9 cellular contexts compared by ENCODE assay signal in genomic region chr2:102424754-102425153, GRCh38. TPM values are rescaled to one million over a fixed set of nuclear protein-coding genes. Genes with fewer than 3 reads are reported as not detected.
DNase-seq lines count a peak whose midpoint lies in the region; ATAC-seq and TF ChIP-seq lines count a peak whose summit lies in the region.
"Had no signal": no experiment of that assay in that cellular context is flagged by ENCODE, and none has a peak within 500 bp of the region (broad histone marks: within the 10 kb centered on the region; RNA-seq: fewer than 3 reads in every experiment).

No MANE protein-coding gene starts in this region.

- no peaks in the 10 kb centered on the region for H4K20me1 ChIP-seq in PC-9 (ENCODE audit: insufficient read depth)

- no peaks in the 10 kb centered on the region for H3K27me3 ChIP-seq in CD4-positive, alpha-beta memory T cell (ENCODE audit: insufficient read depth, low read length)
- peaks cover 9% of the 10 kb centered on the region for H3K27me3 ChIP-seq in brain microvascular endothelial cell (replicated peaks)
- no peaks in the 10 kb centered on the region for H3K27me3 ChIP-seq in PC-9 (ENCODE audit: insufficient read depth, low read depth)

- no peaks in the 10 kb centered on the region for H3K9me3 ChIP-seq in CD4-positive, alpha-beta memory T cell (ENCODE audit: control insufficient read depth in 1 of 2, low read length in 2 of 2)
- no peaks in the 10 kb centered on the region for H3K9me3 ChIP-seq in PC-9 (ENCODE audit: insufficient read depth, low read depth)

- H3K27me3 Mint-ChIP-seq in CD4-positive, alpha-beta memory T cell = no peaks in the 10 kb centered on the region
- no peaks in the 10 kb centered on the region for H3K27me3 Mint-ChIP-seq in T-cell

- intact Hi-C loops in CD4-positive, alpha-beta memory T cell (cut with micrococcal nuclease) = loop anchor here (5.0 kb wide), 1 partner anchor 67 kb away; the partner anchor contains the start of gene IL18R1
- intact Hi-C loops in PC-9 (cut with micrococcal nuclease; ENCODE audit: unreplicated experiment) = no loop called here

- POLR2A ChIA-PET in CD4-positive, alpha-beta memory T cell (lab: Charles Lee; ENCODE audit: partially characterized antibody) = interaction anchor here (1.5 kb wide), 1 partner anchor 9 kb away, joined by 4 read pairs; no protein-coding TSS in a partner anchor
- POLR2A ChIA-PET in T-cell (lab: Charles Lee) = no interaction called here
- POLR2A ChIA-PET in PC-9 (lab: Charles Lee; ENCODE audit: unreplicated experiment) = no interaction called here

- H3K79me2 ChIP-seq in PC-9 (ENCODE audit: low read depth) = no peaks in the 10 kb centered on the region

- DNase-seq in CD4-positive, alpha-beta memory T cell = no peak
- DNase-seq in T-cell (no peak), brain microvascular endothelial cell (no peak), COR-L47 (lab: John Stamatoyannopoulos, UW) (no peak), PC-9 (no peak)
- DNase-seq in activated CD4-positive, alpha-beta T cell treated with anti-CD3 and anti-CD28 coated beads for 4 hours = no peak

- H3K9me2 ChIP-seq in PC-9 (ENCODE audit: insufficient read depth) = no peaks in the 10 kb centered on the region

- no peaks in the 10 kb centered on the region for H3K36me3 Mint-ChIP-seq in CD4-positive, alpha-beta memory T cell
- H3K36me3 Mint-ChIP-seq in T-cell = no peaks in the 10 kb centered on the region

- no peak overlapping the region for H3K27ac ChIP-seq in CD4-positive, alpha-beta memory T cell (ENCODE audit: low read depth, low read length)
- H3K27ac ChIP-seq in brain microvascular endothelial cell = no peak overlapping the region
- H3K27ac ChIP-seq in PC-9 = no peak overlapping the region

- H2AFZ ChIP-seq in PC-9 = no peak overlapping the region

- H3F3A ChIP-seq in PC-9 (ENCODE audit: insufficient read depth, low read depth) = no peaks in the 10 kb centered on the region

- no peak for TF ChIP-seq CTCF in brain microvascular endothelial cell (IDR thresholded peaks at IDR 0.05; ENCODE audit: low read depth, low read length, missing control alignments)
- TF ChIP-seq CTCF in PC-9 (conservative IDR thresholded peaks at IDR 0.05) = no peak

- H3K4me3 Mint-ChIP-seq in CD4-positive, alpha-beta memory T cell = peak overlapping the region in 6 of 8 donors; percentile 15 to 56 (median 42)
- peak overlapping the region in 1 of 3 donors; percentile 4 for H3K4me3 Mint-ChIP-seq in T-cell

- CTCF ChIA-PET in CD4-positive, alpha-beta memory T cell (lab: Charles Lee; ENCODE audit: partially characterized antibody) = interaction anchor here (1.3 kb wide), 1 partner anchor 69 kb away, joined by 4 read pairs; the partner anchor contains the start of gene IL18R1
- CTCF ChIA-PET in T-cell (lab: Charles Lee) (interaction anchor here in 1 of 2 donors (3.4 kb wide), 1 partner anchor 19 kb away, joined by 14 read pairs; no protein-coding TSS in a partner anchor), PC-9 (lab: Charles Lee) (no interaction called here)

- peaks cover 0 to 3% (median 0%) of the 10 kb centered on the region in 8 donors for H3K9me3 Mint-ChIP-seq in CD4-positive, alpha-beta memory T cell
- H3K9me3 Mint-ChIP-seq in T-cell = peaks cover 0 to 3% (median 0%) of the 10 kb centered on the region in 3 donors

- ATAC-seq in GM19397 (IDR thresholded peaks at IDR 0.05; ENCODE audit: unreplicated experiment) (peak; percentile 83), HG03066 (IDR thresholded peaks at IDR 0.05; ENCODE audit: low read depth, unreplicated experiment) (peak; percentile 88), T-cell (replicated peaks in 1 of 4) (no peak)

- peak overlapping the region in 5 of 7 donors; percentile 5 to 80 (median 43) for H3K27ac Mint-ChIP-seq in CD4-positive, alpha-beta memory T cell
- H3K27ac Mint-ChIP-seq in T-cell = peak overlapping the region; percentile 57 to 62

- peaks cover 54% of the 10 kb centered on the region for H3K4me1 ChIP-seq in CD4-positive, alpha-beta memory T cell (ENCODE audit: insufficient read depth, low read length)
- H3K4me1 ChIP-seq in PC-9 (replicated peaks; ENCODE audit: insufficient read depth) = no peaks in the 10 kb centered on the region

- H3K4me1 Mint-ChIP-seq in CD4-positive, alpha-beta memory T cell = peaks cover 41 to 84% (median 62%) of the 10 kb centered on the region in 4 donors
- H3K4me1 Mint-ChIP-seq in T-cell = peaks cover 35 to 82% (median 48%) of the 10 kb centered on the region in 3 donors

- no peaks in the 10 kb centered on the region for H3K36me3 ChIP-seq in CD4-positive, alpha-beta memory T cell (ENCODE audit: insufficient read depth, low read length)
- H3K36me3 ChIP-seq in brain microvascular endothelial cell (replicated peaks) (no peaks in the 10 kb centered on the region), PC-9 (ENCODE audit: low read depth) (no peaks in the 10 kb centered on the region)

- BruUV-seq in PC-9 (replicated peaks; lab: Mats Ljungman, UMichigan) = no TSS peak

- H3K4me3 ChIP-seq in CD4-positive, alpha-beta memory T cell (ENCODE audit: low read length in 2 of 2) = no peak overlapping the region
- H3K4me3 ChIP-seq in brain microvascular endothelial cell (ENCODE audit: low read depth, low read length) (no peak overlapping the region), PC-9 (no peak overlapping the region)

- in situ Hi-C loops in brain microvascular endothelial cell (cut with HindIII; ENCODE audit: low pct_ligation_motif_present, low sequenced_read_pairs) = no loop called here

- no peak overlapping the region for H3K4me2 ChIP-seq in PC-9

RNA-seq across cellular contexts. Expression of gene IL18RAP, which starts 1.8 kb away (rescaled TPM):
- total RNA-seq in CD4-positive, alpha-beta memory T cell = 1 to 10 TPM; 4.2 to 6.5 TPM
- 1 to 10 TPM in 1 of 2 donors, under 1 TPM in 1; 0.33 to 5.1 TPM for polyA plus RNA-seq in CD4-positive, alpha-beta memory T cell
- 1 to 10 TPM; 2.5 to 9.9 (median 6.4) TPM for total RNA-seq in T-cell
- total RNA-seq in PC-9 (2021) = not detected in 2 replicates
- total RNA-seq: lung microvascular endothelial cell had no signal

RNA-seq across cellular contexts. Expression of gene SLC9A4, which starts 48.3 kb away (rescaled TPM):
- total RNA-seq in CD4-positive, alpha-beta memory T cell = under 1 TPM in 1 of 2 experiments, not detected in 1; 0.08 TPM
- not detected for polyA plus RNA-seq in CD4-positive, alpha-beta memory T cell
- total RNA-seq in T-cell (under 1 TPM in 2 of 5 donors, not detected in 3; 0.09 to 0.13 TPM), PC-9 (2021) (0.85 and 1.1 TPM in 2 replicates)
- total RNA-seq: lung microvascular endothelial cell had no signal

Comparison
In these comparisons a context has a peak if more than half of its experiments do, and no peak if none do; other contexts are left out.
1. ATAC-seq: peak in GM19397 (single experiment) and HG03066 (single experiment); none in T-cell (0 of 4).